ENCODE assay signal across 11 cellular contexts in genomic region chr22:27420817-27421361, GRCh38.
A peak's percentile ranks its signal among the peaks of the same experiment; 100 is the strongest.
DNase-seq lines count a peak whose midpoint lies in the region; ATAC-seq and TF ChIP-seq lines count a peak whose summit lies in the region.
"Had no signal": no experiment of that assay in that cellular context is flagged by ENCODE, and none has a peak within 500 bp of the region (broad histone marks: within the 10 kb centered on the region; RNA-seq: fewer than 3 reads in every experiment).

No MANE protein-coding gene starts in this region.

- peak overlapping the region; percentile 92 for H3K27ac Mint-ChIP-seq in neural progenitor cell

- peak; percentile 86 for ATAC-seq in Panc1
- no peak for ATAC-seq in GM21423 (IDR thresholded peaks at IDR 0.05; ENCODE audit: unreplicated experiment)
- no peak for ATAC-seq in HG03196 (IDR thresholded peaks at IDR 0.05; ENCODE audit: unreplicated experiment)

- H3K36me3 ChIP-seq in Panc1 (ENCODE audit: control insufficient read depth, insufficient read depth, low read length) (no peaks in the 10 kb centered on the region), neural progenitor cell (no peaks in the 10 kb centered on the region)

- peak overlapping the region; percentile 54 for H3K27ac ChIP-seq in Panc1 (ENCODE audit: low read length)
- H3K27ac ChIP-seq in neural progenitor cell = no peak overlapping the region

- peaks cover 13% of the 10 kb centered on the region for H3F3A ChIP-seq in neural progenitor cell (ENCODE audit: low read depth)

- H3K27me3 ChIP-seq in Panc1 (ENCODE audit: control insufficient read depth, insufficient read depth, low read length) (no peaks in the 10 kb centered on the region), neural progenitor cell (no peaks in the 10 kb centered on the region)

- no TSS peak for BruUV-seq in Panc1 (replicated peaks; lab: Mats Ljungman, UMichigan)

- intact Hi-C loops in Panc1 (cut with micrococcal nuclease; ENCODE audit: unreplicated experiment) = no loop called here

- H3K9ac ChIP-seq in neural progenitor cell = no peak overlapping the region

- in situ Hi-C loops in Panc1 (cut with HindIII; ENCODE audit: low pct_unique_long_range_greater_than_20kb, low sequenced_read_pairs) = no loop called here

- DNase-seq in AG04449 (ENCODE audit: low read depth, low spot score) (peak; percentile 79), Panc1 (ENCODE audit: low read depth, low spot score) (no peak), fibroblast of peridontal ligament (ENCODE audit: extremely low read depth) (peak; percentile 96), neural progenitor cell (ENCODE audit: low spot score) (no peak), NCI-H526 treated with DMSO at 0.1 percent for 48 hours (lab: John Stamatoyannopoulos, UW) (no peak), hippocampal formation (lab: John Stamatoyannopoulos, UW) (no peak)
- DNase-seq: activated CD8-positive, alpha-beta memory T cell treated with anti-CD3 and anti-CD28 coated beads, Interleukin-2, amount 50 U/mL, for 48 hours; Caco-2; NCI-H345 had no signal

- H3K79me2 ChIP-seq in neural progenitor cell (ENCODE audit: low read depth) = no peaks in the 10 kb centered on the region

- H3K4me1 Mint-ChIP-seq in neural progenitor cell = peaks cover 44% of the 10 kb centered on the region

- H3K9me3 ChIP-seq in Panc1 (ENCODE audit: control insufficient read depth, insufficient read depth, low read depth, low read length) (no peaks in the 10 kb centered on the region), neural progenitor cell (ENCODE audit: low read depth) (no peaks in the 10 kb centered on the region)
- H3K9me3 ChIP-seq: Caco-2 had no signal

- no peak for TF ChIP-seq CTCF in AG04449 (IDR thresholded peaks at IDR 0.05; ENCODE audit: insufficient read depth, low read length, missing control alignments)
- no peak for TF ChIP-seq CTCF in Panc1 (IDR thresholded peaks at IDR 0.05)
- no peak for TF ChIP-seq CTCF in neural progenitor cell (IDR thresholded peaks at IDR 0.05)

- H3K4me3 ChIP-seq in AG04449 (ENCODE audit: low read depth, low read length) (peak overlapping the region; percentile 21), Panc1 (ENCODE audit: low read depth in 2 of 2, low read length in 2 of 2) (peak overlapping the region in 1 of 2 experiments; percentile 28; a peak in 2 of 4 replicates), neural progenitor cell (no peak overlapping the region)

- no peak overlapping the region for H3K4me3 Mint-ChIP-seq in neural progenitor cell

- peaks cover 2% of the 10 kb centered on the region for H3K9me3 Mint-ChIP-seq in neural progenitor cell

- H3K27me3 Mint-ChIP-seq in neural progenitor cell (ENCODE audit: insufficient read depth, low read depth) = peaks cover 4% of the 10 kb centered on the region

- POLR2A ChIA-PET in AG04449 (lab: Yijun Ruan, JAX) = interaction anchor here (0.9 to 1.5 kb wide), 2 partner anchors 37 to 41 kb away, joined by 3 to 5 read pairs; no protein-coding TSS in a partner anchor
- POLR2A ChIA-PET in Panc1 (lab: Charles Lee) = no interaction called here

- H4K20me1 ChIP-seq in neural progenitor cell (ENCODE audit: low read depth) = no peaks in the 10 kb centered on the region

- CTCF ChIA-PET in AG04449 (lab: Yijun Ruan, JAX) (interaction anchor here (1.0 to 2.9 kb wide), 6 partner anchors 14 to 385 kb away, joined by 3 to 10 read pairs (median 3); no protein-coding TSS in a partner anchor), Panc1 (lab: Charles Lee) (no interaction called here)

- H3K4me1 ChIP-seq in Panc1 (ENCODE audit: control insufficient read depth, insufficient read depth, low read length) (peaks cover 24% of the 10 kb centered on the region), neural progenitor cell (peaks cover 17% of the 10 kb centered on the region)
- H3K4me1 ChIP-seq: Caco-2 had no signal

- no peaks in the 10 kb centered on the region for H3K36me3 Mint-ChIP-seq in neural progenitor cell

- no peak overlapping the region for H3K4me2 ChIP-seq in neural progenitor cell

- peak overlapping the region; percentile 36 for H2AFZ ChIP-seq in neural progenitor cell (replicated peaks)

Comparison
In these comparisons a context has a peak if more than half of its experiments do, and no peak if none do; other contexts are left out.
1. DNase-seq: peak in AG04449 (single experiment) and fibroblast of peridontal ligament (single experiment); none in Panc1 (single experiment), neural progenitor cell (single experiment), NCI-H526 treated with DMSO at 0.1 percent for 48 hours (single experiment) and hippocampal formation (0 of 2).